18 cellular contexts compared by ENCODE assay signal in genomic region chr1:160819186-160819585, GRCh38. TPM values are rescaled to one million over a fixed set of nuclear protein-coding genes. Genes with fewer than 3 reads are reported as not detected.
"Had no signal": no experiment of that assay in that cellular context is flagged by ENCODE, and none has a peak within 500 bp of the region (broad histone marks: within the 10 kb centered on the region; RNA-seq: fewer than 3 reads in every experiment).

No MANE protein-coding gene starts in this region.

- H3K4me1 ChIP-seq: gastroesophageal sphincter, heart right ventricle, thyroid gland had no signal

- H3K27ac ChIP-seq: gastroesophageal sphincter, heart right ventricle, neutrophil, thyroid gland had no signal

- H3K4me3 Mint-ChIP-seq: activated CD8-positive, alpha-beta memory T cell treated with anti-CD3 and anti-CD28 coated beads, Interleukin-2, amount 10 ng/mL, durations not matched to agents 7 days and 5 days; activated T-cell treated with anti-CD3 and anti-CD28 coated beads, Interleukin-2, amount 50 U/mL, for 4 hours had no signal

- H3K27ac Mint-ChIP-seq: activated CD8-positive, alpha-beta memory T cell treated with anti-CD3 and anti-CD28 coated beads, Interleukin-2, amount 10 ng/mL, durations not matched to agents 7 days and 5 days had no signal

- H3K27me3 ChIP-seq: thyroid gland had no signal

- H3K4me3 ChIP-seq: gastroesophageal sphincter, heart right ventricle, lung, thyroid gland had no signal

- H3K4me1 Mint-ChIP-seq: activated CD8-positive, alpha-beta memory T cell treated with anti-CD3 and anti-CD28 coated beads, Interleukin-2, amount 10 ng/mL, durations not matched to agents 7 days and 5 days had no signal

- H3K9me3 ChIP-seq: gastroesophageal sphincter, heart right ventricle, neutrophil, thyroid gland had no signal

- H3K36me3 ChIP-seq: gastroesophageal sphincter, heart right ventricle, neutrophil, thyroid gland had no signal

- DNase-seq: activated CD4-positive, CD25-positive, alpha-beta regulatory T cell treated with anti-CD3 and anti-CD28 coated beads, Interleukin-2, amount 50 U/mL, for 72 hours; activated CD8-positive, alpha-beta memory T cell treated with anti-CD3 and anti-CD28 coated beads, Interleukin-2, amount 10 ng/mL, durations not matched to agents 7 days and 5 days; activated effector memory CD4-positive, alpha-beta T cell treated with anti-CD3 and anti-CD28 coated beads, Interleukin-2, amount 50 U/mL, for 16 hours; activated T-cell treated with anti-CD3 and anti-CD28 coated beads, Interleukin-2, amount 50 U/mL, for 4 hours; erythroblast; heart right ventricle; midbrain; stimulated activated CD4-positive, alpha-beta T cell treated with anti-CD3 and anti-CD28 coated beads, Interleukin-1b, Interleukin-23, amount 100 ng/mL, for 48 hours; T-helper 9 cell; thyroid gland had no signal

- ATAC-seq: activated CD8-positive, alpha-beta memory T cell treated with anti-CD3 and anti-CD28 coated beads, Interleukin-2, amount 10 ng/mL, durations not matched to agents 7 days and 5 days; activated T-cell treated with anti-CD3 and anti-CD28 coated beads, Interleukin-2, amount 50 U/mL, for 4 hours; gastroesophageal sphincter; heart right ventricle had no signal

- H3K27me3 Mint-ChIP-seq: activated CD8-positive, alpha-beta memory T cell treated with anti-CD3 and anti-CD28 coated beads, Interleukin-2, amount 10 ng/mL, durations not matched to agents 7 days and 5 days had no signal

- H3K9me3 Mint-ChIP-seq: activated T-cell treated with anti-CD3 and anti-CD28 coated beads, Interleukin-2, amount 50 U/mL, for 4 hours had no signal

- H3K36me3 Mint-ChIP-seq: activated CD8-positive, alpha-beta memory T cell treated with anti-CD3 and anti-CD28 coated beads, Interleukin-2, amount 10 ng/mL, durations not matched to agents 7 days and 5 days had no signal

RNA-seq across cellular contexts. Expression of gene LY9, which starts 23.2 kb away (rescaled TPM):
- total RNA-seq: astrocyte, chondrocyte, dermis microvascular lymphatic vessel endothelial cell, myocyte, renal cortical epithelial cell had no signal

RNA-seq across cellular contexts. Expression of gene CD244, which starts 43.5 kb away (rescaled TPM):
- total RNA-seq: astrocyte, chondrocyte, dermis microvascular lymphatic vessel endothelial cell, myocyte, renal cortical epithelial cell had no signal
